In the genomic region with DNA sequence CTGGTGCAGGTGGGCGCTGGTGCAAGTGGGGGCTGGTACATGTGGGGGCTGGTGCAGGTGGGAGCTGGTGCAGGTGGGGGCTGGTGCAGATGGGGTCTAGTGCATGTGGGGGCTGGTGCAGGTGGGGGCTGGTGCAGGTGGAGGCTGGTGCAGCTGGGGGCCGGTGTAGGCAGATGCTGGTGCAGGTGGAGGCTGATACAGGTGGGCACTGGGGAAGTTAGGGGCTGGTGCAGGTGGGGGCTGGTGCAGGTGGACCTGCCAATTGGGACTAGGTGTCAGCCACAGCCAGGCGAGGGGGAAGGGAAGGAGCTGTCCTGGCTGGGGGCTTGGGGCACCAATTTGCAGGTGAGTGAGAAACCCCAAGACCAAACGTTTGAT, we compare ENCODE assay signal across 28 cellular contexts. TPM values are rescaled to one million over a fixed set of nuclear protein-coding genes. Genes with fewer than 3 reads are reported as not detected.
DNase-seq lines count a peak whose midpoint lies in the region; ATAC-seq and TF ChIP-seq lines count a peak whose summit lies in the region.
"Had no signal": no experiment of that assay in that cellular context is flagged by ENCODE, and none has a peak within 500 bp of the region (broad histone marks: within the 10 kb centered on the region; RNA-seq: fewer than 3 reads in every experiment).

No MANE protein-coding gene starts in this region.

- H3K4me1 ChIP-seq in CD4-positive, CD25-positive, alpha-beta regulatory T cell (ENCODE audit: control insufficient read depth, insufficient read depth, low read length, poor library complexity, severe bottlenecking) = peaks cover 20% of the 10 kb centered on the region
- H3K4me1 ChIP-seq in foreskin keratinocyte (peaks cover 8% of the 10 kb centered on the region), A673 (ENCODE audit: insufficient read depth, low read length, poor library complexity, severe bottlenecking) (no peaks in the 10 kb centered on the region)
- H3K4me1 ChIP-seq: Caco-2, gastrocnemius medialis, testis had no signal

- peak overlapping the region; percentile 55 for H3K27ac ChIP-seq in CD4-positive, CD25-positive, alpha-beta regulatory T cell (ENCODE audit: insufficient read depth, low read length, poor library complexity, severe bottlenecking)
- no peak overlapping the region for H3K27ac ChIP-seq in CD4-positive, alpha-beta T cell (ENCODE audit: low read depth, low read length)
- H3K27ac ChIP-seq in foreskin keratinocyte (peak overlapping the region; percentile 77), WERI-Rb-1 (no peak overlapping the region), dorsolateral prefrontal cortex (no peak overlapping the region), A673 (ENCODE audit: low read depth, low read length, poor library complexity, severe bottlenecking) (no peak overlapping the region)
- H3K27ac ChIP-seq: BLaER1 treated with 17β-estradiol and CSF1 and Interleukin-3, amounts not matched to agents 10 nM and 100 nM; gastrocnemius medialis; ovary; skin epidermis; testis had no signal

- no peaks in the 10 kb centered on the region for H3K36me3 ChIP-seq in CD4-positive, CD25-positive, alpha-beta regulatory T cell (ENCODE audit: control insufficient read depth, insufficient read depth, low read length)
- H3K36me3 ChIP-seq in WERI-Rb-1 (no peaks in the 10 kb centered on the region), A673 (ENCODE audit: insufficient read depth, low read length, poor library complexity, severe bottlenecking) (no peaks in the 10 kb centered on the region)
- H3K36me3 ChIP-seq: BLaER1 treated with 17β-estradiol and CSF1 and Interleukin-3, amounts not matched to agents 10 nM and 100 nM; gastrocnemius medialis; MG63; ovary had no signal

- no peaks in the 10 kb centered on the region for H3K27me3 ChIP-seq in CD4-positive, CD25-positive, alpha-beta regulatory T cell (ENCODE audit: control insufficient read depth, insufficient read depth, low read length)
- no peaks in the 10 kb centered on the region for H3K27me3 ChIP-seq in CD4-positive, alpha-beta T cell (ENCODE audit: control insufficient read depth, insufficient read depth, low read length)
- H3K27me3 ChIP-seq in foreskin keratinocyte = peaks cover 33% of the 10 kb centered on the region
- H3K27me3 ChIP-seq in WERI-Rb-1 (ENCODE audit: insufficient read depth, low read depth, severe bottlenecking) = no peaks in the 10 kb centered on the region
- H3K27me3 ChIP-seq in dorsolateral prefrontal cortex = peaks cover 0 to 3% (median 0%) of the 10 kb centered on the region in 45 donors
- H3K27me3 ChIP-seq in A673 (replicated peaks; ENCODE audit: insufficient read depth, low read depth, low read length, poor library complexity) = no peaks in the 10 kb centered on the region
- H3K27me3 ChIP-seq: BLaER1 treated with 17β-estradiol and CSF1 and Interleukin-3, amounts not matched to agents 10 nM and 100 nM; gastrocnemius medialis; MG63; ovary; testis had no signal

- TF ChIP-seq CTCF in CD4-positive, alpha-beta T cell (IDR thresholded peaks at IDR 0.05) = no peak
- TF ChIP-seq CTCF in foreskin keratinocyte (conservative IDR thresholded peaks at IDR 0.05) = no peak
- TF ChIP-seq CTCF in WERI-Rb-1 (IDR thresholded peaks at IDR 0.05; ENCODE audit: low read depth, low read length) = no peak
- no peak for TF ChIP-seq CTCF in dorsolateral prefrontal cortex (IDR thresholded peaks at IDR 0.05 in 54 of 56, conservative IDR thresholded peaks at IDR 0.05 in 2 of 56; ENCODE audit: low read depth in 1 of 56, partially characterized antibody in 56 of 56)
- no peak for TF ChIP-seq CTCF in A673 (conservative IDR thresholded peaks at IDR 0.05; ENCODE audit: low read depth, low read length)

- BruUV-seq in A673 (replicated peaks; lab: Mats Ljungman, UMichigan) = no TSS peak

- DNase-seq in CD4-positive, CD25-positive, alpha-beta regulatory T cell = no peak
- no peak for DNase-seq in CD4-positive, alpha-beta T cell
- no peak for DNase-seq in T-helper 17 cell
- no peak for DNase-seq in foreskin keratinocyte
- DNase-seq in WERI-Rb-1 = no peak
- no peak for DNase-seq in dorsolateral prefrontal cortex
- DNase-seq in A673 (ENCODE audit: low spot score) = no peak
- DNase-seq: Caco-2; central memory CD4-positive, alpha-beta T cell; dermis blood vessel endothelial cell; DMS53; gastrocnemius medialis; kidney glomerular epithelial cell; midbrain; NCI-H1105 treated with DMSO at 0.1 percent for 48 hours; NCI-H187 treated with DMSO at 0.1 percent for 48 hours; NCI-H2171; NCI-H510A; ovary; testis had no signal

- H3K27me3 Mint-ChIP-seq in CD4-positive, CD25-positive, alpha-beta regulatory T cell = peaks cover 12% of the 10 kb centered on the region
- no peaks in the 10 kb centered on the region for H3K27me3 Mint-ChIP-seq in CD4-positive, alpha-beta T cell
- no peaks in the 10 kb centered on the region for H3K27me3 Mint-ChIP-seq in T-helper 17 cell

- H3K9me3 Mint-ChIP-seq in CD4-positive, CD25-positive, alpha-beta regulatory T cell = peaks cover 0 to 3% (median 0%) of the 10 kb centered on the region in 7 donors
- H3K9me3 Mint-ChIP-seq in CD4-positive, alpha-beta T cell = no peaks in the 10 kb centered on the region
- H3K9me3 Mint-ChIP-seq: activated T-cell treated with anti-CD3 and anti-CD28 coated beads, Interleukin-2, amount 50 U/mL, for 72 hours; nephron had no signal

- no peak for ATAC-seq in CD4-positive, CD25-positive, alpha-beta regulatory T cell (ENCODE audit: low read depth in 2 of 2)
- no peak for ATAC-seq in CD4-positive, alpha-beta T cell (ENCODE audit: poor library complexity)
- ATAC-seq in T-helper 17 cell (no peak), foreskin keratinocyte (no peak), HG03460 (IDR thresholded peaks at IDR 0.05; ENCODE audit: unreplicated experiment) (no peak)
- ATAC-seq: gastrocnemius medialis, SK-N-SH treated with all-trans-retinoic acid at 6 μM for 48 hours had no signal

- POLR2A ChIA-PET in CD4-positive, alpha-beta T cell (lab: Charles Lee) = no interaction called here
- POLR2A ChIA-PET in A673 (lab: Charles Lee; ENCODE audit: low non-redundant PET) = no interaction called here

- no peak overlapping the region for H3K4me3 ChIP-seq in CD4-positive, CD25-positive, alpha-beta regulatory T cell (ENCODE audit: low read depth, low read length)
- H3K4me3 ChIP-seq in WERI-Rb-1 (ENCODE audit: low read depth, low read length) (no peak overlapping the region), dorsolateral prefrontal cortex (no peak overlapping the region), A673 (ENCODE audit: low read depth, low read length, poor library complexity, severe bottlenecking) (no peak overlapping the region)
- H3K4me3 ChIP-seq: BLaER1 treated with 17β-estradiol and CSF1 and Interleukin-3, amounts not matched to agents 10 nM and 100 nM; gastrocnemius medialis; K562; MG63; ovary; skin epidermis; testis had no signal

- CTCF ChIA-PET in CD4-positive, alpha-beta T cell (lab: Charles Lee) = interaction anchor here (0.6 kb wide), 1 partner anchor 46 kb away, joined by 4 read pairs; the partner anchor contains the start of gene TLR5
- CTCF ChIA-PET in A673 (lab: Charles Lee) = no interaction called here

- peaks cover 20 to 68% (median 33%) of the 10 kb centered on the region in 4 donors for H3K4me1 Mint-ChIP-seq in CD4-positive, CD25-positive, alpha-beta regulatory T cell
- peaks cover 55% of the 10 kb centered on the region for H3K4me1 Mint-ChIP-seq in CD4-positive, alpha-beta T cell (ENCODE audit: low read depth)
- peaks cover 28% of the 10 kb centered on the region for H3K4me1 Mint-ChIP-seq in T-helper 17 cell
- H3K4me1 Mint-ChIP-seq: nephron had no signal

- peak overlapping the region in 1 of 4 donors; percentile 69 for H3K4me3 Mint-ChIP-seq in CD4-positive, CD25-positive, alpha-beta regulatory T cell
- no peak overlapping the region for H3K4me3 Mint-ChIP-seq in CD4-positive, alpha-beta T cell
- H3K4me3 Mint-ChIP-seq in T-helper 17 cell = no peak overlapping the region
- H3K4me3 Mint-ChIP-seq: nephron had no signal

- peak overlapping the region in 1 of 3 donors; percentile 98 for H3K27ac Mint-ChIP-seq in CD4-positive, CD25-positive, alpha-beta regulatory T cell
- peak overlapping the region; percentile 87 for H3K27ac Mint-ChIP-seq in CD4-positive, alpha-beta T cell
- peak overlapping the region; percentile 97 for H3K27ac Mint-ChIP-seq in T-helper 17 cell
- H3K27ac Mint-ChIP-seq: nephron had no signal

- no peaks in the 10 kb centered on the region for H3K9me3 ChIP-seq in CD4-positive, CD25-positive, alpha-beta regulatory T cell (ENCODE audit: control insufficient read depth in 2 of 2, low read length in 2 of 2)
- no peaks in the 10 kb centered on the region for H3K9me3 ChIP-seq in CD4-positive, alpha-beta T cell (ENCODE audit: control insufficient read depth, low read length)
- H3K9me3 ChIP-seq in T-helper 17 cell (ENCODE audit: control insufficient read depth, low read length, poor library complexity, severe bottlenecking) (no peaks in the 10 kb centered on the region), WERI-Rb-1 (ENCODE audit: severe bottlenecking) (no peaks in the 10 kb centered on the region), A673 (ENCODE audit: low read depth, low read length, poor library complexity, severe bottlenecking) (no peaks in the 10 kb centered on the region)
- H3K9me3 ChIP-seq: BLaER1 treated with 17β-estradiol and CSF1 and Interleukin-3, amounts not matched to agents 10 nM and 100 nM; Caco-2; gastrocnemius medialis; ovary; testis had no signal

- intact Hi-C loops in CD4-positive, alpha-beta T cell (cut with DNase I, micrococcal nuclease) = loop anchor here in 1 of 2 experiments (10.0 kb wide), 1 partner anchor 45 kb away; no protein-coding TSS in a partner anchor
- intact Hi-C loops in dorsolateral prefrontal cortex (cut with DNase I) = no loop called here
- intact Hi-C loops in A673 (cut with micrococcal nuclease; ENCODE audit: unreplicated experiment) = no loop called here

- H3K36me3 Mint-ChIP-seq in CD4-positive, CD25-positive, alpha-beta regulatory T cell = peaks cover 6% of the 10 kb centered on the region
- H3K36me3 Mint-ChIP-seq in CD4-positive, alpha-beta T cell (ENCODE audit: low read depth) = no peaks in the 10 kb centered on the region
- H3K36me3 Mint-ChIP-seq in T-helper 17 cell (ENCODE audit: low read depth) = no peaks in the 10 kb centered on the region

RNA-seq across cellular contexts. Expression of gene TLR5, which starts 46.5 kb away (rescaled TPM):
- 0.84 TPM for total RNA-seq in CD4-positive, CD25-positive, alpha-beta regulatory T cell
- 1 to 10 TPM; 4.7 to 9.5 (median 6.2) TPM for polyA plus RNA-seq in CD4-positive, CD25-positive, alpha-beta regulatory T cell
- total RNA-seq in CD4-positive, alpha-beta T cell = 1 to 10 TPM; 2.1 to 2.5 TPM
- total RNA-seq in T-helper 17 cell (1 to 10 TPM; 2.6 to 2.8 TPM), foreskin keratinocyte (0.32 and 1.1 TPM in 2 replicates), dorsolateral prefrontal cortex (10 to 100 TPM in 6 of 120 experiments, 1 to 10 TPM in 114; 1.0 to 14.6 (median 4.0) TPM), A673 (2021) (0.95 and 1.5 TPM in 2 replicates)
- 0.18 TPM in 2 replicates for polyA plus RNA-seq in foreskin keratinocyte

Comparison
In these comparisons a context has a peak if more than half of its experiments do, and no peak if none do; other contexts are left out.
1. H3K27ac ChIP-seq: peak in CD4-positive, CD25-positive, alpha-beta regulatory T cell (single experiment) and foreskin keratinocyte (single experiment); none in CD4-positive, alpha-beta T cell (single experiment), WERI-Rb-1 (single experiment), dorsolateral prefrontal cortex (0 of 59) and A673 (single experiment).